Comparison of ENCODE assay signal across 17 cellular contexts in genomic region chr5:59484618-59485017, GRCh38.
DNase-seq lines count a peak whose midpoint lies in the region; ATAC-seq, FAIRE-seq and TF ChIP-seq lines count a peak whose summit lies in the region.
"Had no signal": no experiment of that assay in that cellular context is flagged by ENCODE, and none has a peak within 500 bp of the region (broad histone marks: within the 10 kb centered on the region; RNA-seq: fewer than 3 reads in every experiment).

No MANE protein-coding gene starts in this region.

- peak overlapping the region; percentile 13 to 50 for H3K27ac Mint-ChIP-seq in natural killer cell treated with Interleukin-12 subunit alpha and Interleukin-12 subunit beta and Interleukin-15 and Interleukin-18, amount 100 ng/mL, for 72 hours
- no peak overlapping the region for H3K27ac Mint-ChIP-seq in natural killer cell
- peak overlapping the region; percentile 80 for H3K27ac Mint-ChIP-seq in activated T-helper 17 cell treated with anti-CD3 and anti-CD28 coated beads, Interleukin-2, amount 50 U/mL, for 72 hours
- peak overlapping the region; percentile 16 to 20 for H3K27ac Mint-ChIP-seq in stimulated activated naive CD8-positive, alpha-beta T cell treated with anti-CD3 and anti-CD28 coated beads, Interleukin-15, amount 100 ng/mL, for 72 hours
- H3K27ac Mint-ChIP-seq: effector memory CD8-positive, alpha-beta T cell had no signal

- H3K27me3 Mint-ChIP-seq in natural killer cell treated with Interleukin-12 subunit alpha and Interleukin-12 subunit beta and Interleukin-15 and Interleukin-18, amount 100 ng/mL, for 72 hours: peaks cover 0 to 3% of the 10 kb centered on the region in 2 donors
- peaks cover 5 to 7% of the 10 kb centered on the region in 2 donors for H3K27me3 Mint-ChIP-seq in natural killer cell (ENCODE audit: low read depth in 2 of 2)
- H3K27me3 Mint-ChIP-seq in activated T-helper 17 cell treated with anti-CD3 and anti-CD28 coated beads, Interleukin-2, amount 50 U/mL, for 72 hours: peaks cover 4% of the 10 kb centered on the region
- H3K27me3 Mint-ChIP-seq in stimulated activated naive CD8-positive, alpha-beta T cell treated with anti-CD3 and anti-CD28 coated beads, Interleukin-15, amount 100 ng/mL, for 72 hours: peaks cover 8% of the 10 kb centered on the region
- H3K27me3 Mint-ChIP-seq: effector memory CD8-positive, alpha-beta T cell had no signal

- ATAC-seq in natural killer cell treated with Interleukin-12 subunit alpha and Interleukin-12 subunit beta and Interleukin-15 and Interleukin-18, amount 100 ng/mL, for 72 hours: peak in 1 of 2 donors; percentile 66
- no peak for ATAC-seq in natural killer cell
- ATAC-seq in activated T-helper 17 cell treated with anti-CD3 and anti-CD28 coated beads, Interleukin-2, amount 50 U/mL, for 72 hours (replicated peaks): peak; percentile 77
- peak; percentile 79 for ATAC-seq in stimulated activated naive CD8-positive, alpha-beta T cell treated with anti-CD3 and anti-CD28 coated beads, Interleukin-15, amount 100 ng/mL, for 72 hours
- ATAC-seq: effector memory CD8-positive, alpha-beta T cell; upper lobe of right lung had no signal

- H3K4me3 Mint-ChIP-seq in natural killer cell treated with Interleukin-12 subunit alpha and Interleukin-12 subunit beta and Interleukin-15 and Interleukin-18, amount 100 ng/mL, for 72 hours: peak overlapping the region; percentile 11
- H3K4me3 Mint-ChIP-seq in natural killer cell: no peak overlapping the region
- H3K4me3 Mint-ChIP-seq in activated T-helper 17 cell treated with anti-CD3 and anti-CD28 coated beads, Interleukin-2, amount 50 U/mL, for 72 hours: peak overlapping the region; percentile 52
- peak overlapping the region; percentile 62 to 66 for H3K4me3 Mint-ChIP-seq in stimulated activated naive CD8-positive, alpha-beta T cell treated with anti-CD3 and anti-CD28 coated beads, Interleukin-15, amount 100 ng/mL, for 72 hours
- H3K4me3 Mint-ChIP-seq: effector memory CD8-positive, alpha-beta T cell had no signal

- no peak for DNase-seq in natural killer cell treated with Interleukin-12 subunit alpha and Interleukin-12 subunit beta and Interleukin-15 and Interleukin-18, amount 100 ng/mL, for 72 hours (ENCODE audit: low spot score)
- DNase-seq in natural killer cell (no peak), C1 segment of cervical spinal cord (lab: John Stamatoyannopoulos, UW) (no peak), DMS79 (lab: John Stamatoyannopoulos, UW) (no peak), T1000 (lab: John Stamatoyannopoulos, UW) (no peak)
- DNase-seq in stimulated activated naive CD8-positive, alpha-beta T cell treated with anti-CD3 and anti-CD28 coated beads, Interleukin-15, amount 100 ng/mL, for 72 hours: no peak
- DNase-seq: activated gamma-delta T cell; effector memory CD8-positive, alpha-beta T cell; Kasumi-1; NCI-H1105 treated with DMSO at 0.1 percent for 48 hours; NCI-H524 treated with DMSO at 0.1 percent for 48 hours; SHP77 treated with DMSO at 0.1 percent for 48 hours; stimulated activated CD4-positive, alpha-beta T cell treated with anti-CD3 and anti-CD28 coated beads, Interleukin-1b, Interleukin-23, amount 100 ng/mL, for 48 hours; upper lobe of right lung had no signal

- H3K9me3 Mint-ChIP-seq in natural killer cell treated with Interleukin-12 subunit alpha and Interleukin-12 subunit beta and Interleukin-15 and Interleukin-18, amount 100 ng/mL, for 72 hours: no peaks in the 10 kb centered on the region
- no peaks in the 10 kb centered on the region for H3K9me3 Mint-ChIP-seq in natural killer cell
- H3K9me3 Mint-ChIP-seq in activated T-helper 17 cell treated with anti-CD3 and anti-CD28 coated beads, Interleukin-2, amount 50 U/mL, for 72 hours: no peaks in the 10 kb centered on the region
- H3K9me3 Mint-ChIP-seq in stimulated activated naive CD8-positive, alpha-beta T cell treated with anti-CD3 and anti-CD28 coated beads, Interleukin-15, amount 100 ng/mL, for 72 hours: no peaks in the 10 kb centered on the region

- peaks cover 0 to 8% of the 10 kb centered on the region in 2 donors for H3K4me1 Mint-ChIP-seq in natural killer cell treated with Interleukin-12 subunit alpha and Interleukin-12 subunit beta and Interleukin-15 and Interleukin-18, amount 100 ng/mL, for 72 hours (ENCODE audit: low read depth in 2 of 2)
- H3K4me1 Mint-ChIP-seq in natural killer cell: no peaks in the 10 kb centered on the region
- no peaks in the 10 kb centered on the region for H3K4me1 Mint-ChIP-seq in activated T-helper 17 cell treated with anti-CD3 and anti-CD28 coated beads, Interleukin-2, amount 50 U/mL, for 72 hours
- H3K4me1 Mint-ChIP-seq in stimulated activated naive CD8-positive, alpha-beta T cell treated with anti-CD3 and anti-CD28 coated beads, Interleukin-15, amount 100 ng/mL, for 72 hours: peaks cover 25% of the 10 kb centered on the region

- no peak for TF ChIP-seq CTCF in natural killer cell (IDR thresholded peaks at IDR 0.05)

- peak; percentile 21 for FAIRE-seq in islet of Langerhans (lab: Jason Lieb, UNC)
- FAIRE-seq: GM18507 had no signal

- intact Hi-C loops in natural killer cell (cut with micrococcal nuclease): no loop called here

- H3K36me3 Mint-ChIP-seq in natural killer cell treated with Interleukin-12 subunit alpha and Interleukin-12 subunit beta and Interleukin-15 and Interleukin-18, amount 100 ng/mL, for 72 hours: no peaks in the 10 kb centered on the region
- no peaks in the 10 kb centered on the region for H3K36me3 Mint-ChIP-seq in natural killer cell
- no peaks in the 10 kb centered on the region for H3K36me3 Mint-ChIP-seq in activated T-helper 17 cell treated with anti-CD3 and anti-CD28 coated beads, Interleukin-2, amount 50 U/mL, for 72 hours (ENCODE audit: low read depth)

Comparison
In these comparisons a context has a peak if more than half of its experiments do, and no peak if none do; other contexts are left out.
1. H3K27ac Mint-ChIP-seq: peak in natural killer cell treated with Interleukin-12 subunit alpha and Interleukin-12 subunit beta and Interleukin-15 and Interleukin-18, amount 100 ng/mL, for 72 hours (2 of 2), activated T-helper 17 cell treated with anti-CD3 and anti-CD28 coated beads, Interleukin-2, amount 50 U/mL, for 72 hours (single experiment) and stimulated activated naive CD8-positive, alpha-beta T cell treated with anti-CD3 and anti-CD28 coated beads, Interleukin-15, amount 100 ng/mL, for 72 hours (2 of 2); none in natural killer cell (0 of 2).
2. ATAC-seq: peak in activated T-helper 17 cell treated with anti-CD3 and anti-CD28 coated beads, Interleukin-2, amount 50 U/mL, for 72 hours (single experiment) and stimulated activated naive CD8-positive, alpha-beta T cell treated with anti-CD3 and anti-CD28 coated beads, Interleukin-15, amount 100 ng/mL, for 72 hours (single experiment); none in natural killer cell (0 of 3).